Comparison of ENCODE assay signal across 1 cellular context in genomic region chr2:27202829-27203228, GRCh38.
TF ChIP-seq lines count a peak whose summit lies in the region.

No MANE protein-coding gene starts in this region.

TF ChIP-seq in SK-N-SH, 30 proteins besides CTCF, POLR2A, EP300 and RAD21:
- TF ChIP-seq SMC3 (IDR thresholded peaks at IDR 0.05; ENCODE audit: low read depth, low read length) (no peak), SIN3A (IDR thresholded peaks at IDR 0.05; ENCODE audit: borderline replicate concordance, low read depth, low read length) (no peak), GATA2 (CRISPR knock-in tag; IDR thresholded peaks at IDR 0.05) (no peak), JUND (IDR thresholded peaks at IDR 0.05) (no peak), FOXM1 (IDR thresholded peaks at IDR 0.05; ENCODE audit: low read depth) (no peak), TCF12 (IDR thresholded peaks at IDR 0.05) (no peak), EZH2phosphoT487 (IDR thresholded peaks at IDR 0.05; ENCODE audit: borderline replicate concordance, low read depth) (no peak), PBX3 (IDR thresholded peaks at IDR 0.05) (no peak), FOXJ3 (CRISPR knock-in tag; IDR thresholded peaks at IDR 0.05) (no peak), USF2 (IDR thresholded peaks at IDR 0.05; ENCODE audit: borderline replicate concordance, low read depth, low read length) (no peak), NRF1 (IDR thresholded peaks at IDR 0.05; ENCODE audit: low read depth, low read length) (no peak), MEF2A (IDR thresholded peaks at IDR 0.05; ENCODE audit: borderline replicate concordance, low read depth) (no peak), RXRA (IDR thresholded peaks at IDR 0.05; ENCODE audit: borderline replicate concordance, low read depth) (no peak), REST (IDR thresholded peaks at IDR 0.05; ENCODE audit: low read depth, low read length) (no peak)
TF ChIP-seq in SK-N-SH: peak in this region for 0.
